8 cellular contexts compared by ENCODE assay signal in genomic region chr4:112523764-112524505, GRCh38. TPM values are rescaled to one million over a fixed set of nuclear protein-coding genes. Genes with fewer than 3 reads are reported as not detected.
A peak's percentile ranks its signal among the peaks of the same experiment; 100 is the strongest.
DNase-seq lines count a peak whose midpoint lies in the region; ATAC-seq and TF ChIP-seq lines count a peak whose summit lies in the region.

No MANE protein-coding gene starts in this region.

- TF ChIP-seq POLR2A in GM19099 (IDR thresholded peaks at IDR 0.05; ENCODE audit: extremely low read depth, insufficient read length, low read depth), result peak; percentile 10

- no peak overlapping the region for H3K14ac ChIP-seq in trophoblast cell (ENCODE audit: low read length)

- no peak overlapping the region for H4K8ac ChIP-seq in trophoblast cell (ENCODE audit: low read depth, low read length)

- peak overlapping the region; percentile 65 for H3K4me2 ChIP-seq in trophoblast cell (ENCODE audit: low read length)

- H2AFZ ChIP-seq in trophoblast cell (ENCODE audit: insufficient read depth, low read length, poor library complexity), result peak overlapping the region; percentile 88

- H3K79me2 ChIP-seq in trophoblast cell (ENCODE audit: control insufficient read depth, insufficient read depth, low read length, poor library complexity), result no peaks in the 10 kb centered on the region

- no peak overlapping the region for H3K23ac ChIP-seq in trophoblast cell (ENCODE audit: low read length)

- H3K36me3 ChIP-seq in trophoblast cell (ENCODE audit: control insufficient read depth in 1 of 2, insufficient read depth in 2 of 2, low read length in 2 of 2), result no peaks in the 10 kb centered on the region
- H3K36me3 ChIP-seq in urinary bladder (ENCODE audit: insufficient read depth), result no peaks in the 10 kb centered on the region

- H3K27ac ChIP-seq in trophoblast cell (ENCODE audit: low read depth, low read length) (no peak overlapping the region), urinary bladder (ENCODE audit: low read depth) (no peak overlapping the region)

- H3K9ac ChIP-seq in trophoblast cell (ENCODE audit: low read length), result no peak overlapping the region

- peaks cover 32% of the 10 kb centered on the region for H3K27me3 ChIP-seq in trophoblast cell (ENCODE audit: insufficient read depth, low read length)

- TF ChIP-seq CTCF in fibroblast of villous mesenchyme (IDR thresholded peaks at IDR 0.05; ENCODE audit: insufficient read depth, low read depth, low read length), result peak; percentile 69

- no peak overlapping the region for H2AK5ac ChIP-seq in trophoblast cell (ENCODE audit: low read length)

- no peak overlapping the region for H3K18ac ChIP-seq in trophoblast cell (ENCODE audit: low read length)

- H3K4me1 ChIP-seq in trophoblast cell (ENCODE audit: control insufficient read depth in 1 of 2, insufficient read depth in 2 of 2, low read length in 2 of 2) (peaks cover 3 to 4% of the 10 kb centered on the region in 2 experiments), urinary bladder (ENCODE audit: insufficient read depth) (no peaks in the 10 kb centered on the region)

- WGBS in trophoblast cell (ENCODE audit: extremely low coverage, insufficient coverage, insufficient read length), result no CpG with 5 or more reads among the region's 46 CpGs
- WGBS in urinary bladder, result 2% methylated on average over 46 of the region's 46 CpGs

- no peak overlapping the region for H4K12ac ChIP-seq in trophoblast cell (ENCODE audit: low read depth, low read length)

- DNase-seq in Ammon's horn (ENCODE audit: low spot score), result peak; percentile 16
- peak; percentile 57 for DNase-seq in NCI-H774 (lab: John Stamatoyannopoulos, UW)
- DNase-seq in activated T-cell treated with anti-CD3 and anti-CD28 coated beads for 48 hours (ENCODE audit: low read depth), result peak; percentile 80
- peak; percentile 32 for DNase-seq in fibroblast of villous mesenchyme (ENCODE audit: low read depth)
- DNase-seq in trophoblast cell, result peak; percentile 40 to 76

- H2BK5ac ChIP-seq in trophoblast cell (ENCODE audit: low read depth, low read length, poor library complexity), result no peak overlapping the region

- H3K9me3 ChIP-seq in trophoblast cell (ENCODE audit: insufficient read depth, low read depth, low read length), result no peaks in the 10 kb centered on the region

- H2BK120ac ChIP-seq in trophoblast cell (ENCODE audit: insufficient read depth, low read length, poor library complexity), result no peak overlapping the region

- peak; percentile 76 for ATAC-seq in HG03342 (IDR thresholded peaks at IDR 0.05; ENCODE audit: unreplicated experiment)

- H3K79me1 ChIP-seq in trophoblast cell (ENCODE audit: low read length), result no peaks in the 10 kb centered on the region

- no peak overlapping the region for H4K91ac ChIP-seq in trophoblast cell (ENCODE audit: low read depth, low read length)

- H3K4ac ChIP-seq in trophoblast cell (ENCODE audit: low read depth, low read length), result no peak overlapping the region

- H3K4me3 ChIP-seq in fibroblast of villous mesenchyme (ENCODE audit: low read depth, low read length) (peak overlapping the region; percentile 53), trophoblast cell (ENCODE audit: low read depth, low read length) (no peak overlapping the region), urinary bladder (ENCODE audit: low read depth, low read length) (peak overlapping the region; percentile 33)

- no peak overlapping the region for H2BK12ac ChIP-seq in trophoblast cell (ENCODE audit: low read length)

RNA-seq across cellular contexts. Expression of gene NEUROG2, which starts 8.0 kb away (rescaled TPM):
- total RNA-seq in fibroblast of villous mesenchyme (not detected in 2 replicates), urinary bladder (not detected)
- polyA plus RNA-seq in trophoblast cell (2013), result not detected in 2 replicates
- not detected for polyA plus RNA-seq in urinary bladder

Comparison
In these comparisons a context has a peak if more than half of its experiments do, and no peak if none do; other contexts are left out.
1. DNase-seq: peak in every context shown above with its lines; median percentile 80 in activated T-cell treated with anti-CD3 and anti-CD28 coated beads for 48 hours; 58 in trophoblast cell; 57 in NCI-H774; 32 in fibroblast of villous mesenchyme; 16 in Ammon's horn.